In the genomic region with DNA sequence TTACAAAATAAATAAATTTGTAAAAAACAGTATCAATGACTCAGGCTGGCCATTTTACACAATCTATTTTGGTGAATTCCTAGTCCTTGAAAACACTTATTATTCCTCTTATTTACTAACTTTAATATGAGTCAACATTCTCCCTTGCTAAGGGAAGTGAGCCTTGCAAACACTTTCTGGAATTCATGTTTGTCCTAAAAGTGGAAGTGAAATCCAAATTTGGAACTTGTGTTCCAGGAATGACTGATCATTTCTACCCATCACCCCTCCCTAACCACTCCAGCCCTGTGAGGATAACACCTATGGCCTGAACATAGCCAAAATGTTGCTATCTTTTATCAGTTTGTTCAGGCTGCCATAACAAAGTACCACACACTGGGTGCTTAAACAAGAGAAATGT, we compare ENCODE assay signal across 1 cellular context.
TF ChIP-seq lines count a peak whose summit lies in the region.

No MANE protein-coding gene starts in this region.

TF ChIP-seq in IMR-90, 13 proteins besides CTCF, POLR2A, EP300 and RAD21 (continued from another document):
- TF ChIP-seq MXI1 (IDR thresholded peaks at IDR 0.05; ENCODE audit: borderline replicate concordance, low read depth, low read length) (no peak), CHD1 (IDR thresholded peaks at IDR 0.05; ENCODE audit: low read depth, low read length) (no peak), CEBPB (IDR thresholded peaks at IDR 0.05; ENCODE audit: low read depth, low read length) (no peak), MAZ (IDR thresholded peaks at IDR 0.05; ENCODE audit: borderline replicate concordance, low read depth, low read length) (no peak)
- TF ChIP-seq, protein P1, sequence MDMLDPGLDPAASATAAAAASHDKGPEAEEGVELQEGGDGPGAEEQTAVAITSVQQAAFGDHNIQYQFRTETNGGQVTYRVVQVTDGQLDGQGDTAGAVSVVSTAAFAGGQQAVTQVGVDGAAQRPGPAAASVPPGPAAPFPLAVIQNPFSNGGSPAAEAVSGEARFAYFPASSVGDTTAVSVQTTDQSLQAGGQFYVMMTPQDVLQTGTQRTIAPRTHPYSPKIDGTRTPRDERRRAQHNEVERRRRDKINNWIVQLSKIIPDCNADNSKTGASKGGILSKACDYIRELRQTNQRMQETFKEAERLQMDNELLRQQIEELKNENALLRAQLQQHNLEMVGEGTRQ (IDR thresholded peaks at IDR 0.05; ENCODE audit: low read depth, low read length) = no peak
